ENCODE assay signal across 9 cellular contexts in genomic region chr11:14894657-14895598, GRCh38. TPM values are rescaled to one million over a fixed set of nuclear protein-coding genes. Genes with fewer than 3 reads are reported as not detected.
DNase-seq lines count a peak whose midpoint lies in the region; TF ChIP-seq lines count a peak whose summit lies in the region.
"Had no signal": no experiment of that assay in that cellular context is flagged by ENCODE, and none has a peak within 500 bp of the region (broad histone marks: within the 10 kb centered on the region; RNA-seq: fewer than 3 reads in every experiment).

No MANE protein-coding gene starts in this region.

- no peaks in the 10 kb centered on the region for H3K27me3 ChIP-seq in thyroid gland

- no peak overlapping the region for H3K27ac ChIP-seq in thyroid gland

- 68 to 71% methylated on average over 5 of the region's 5 CpGs for WGBS in thyroid gland, 2 donors

- in situ Hi-C loops in G401 (cut with HindIII; ENCODE audit: low sequenced_read_pairs), result no loop called here

- DNase-seq in GM03348 (ENCODE audit: low spot score) (peak; percentile 40), NOMO-1 (lab: John Stamatoyannopoulos, UW; ENCODE audit: unreplicated experiment in 2 of 2) (peak; percentile 88 to 92), dedifferentiated amniotic fluid mesenchymal stem cell (ENCODE audit: extremely low spot score) (peak; percentile 49), mucosa of gallbladder (ENCODE audit: low spot score) (peak; percentile 22), thyroid gland (no peak), amniotic stem cell (lab: John Stamatoyannopoulos, UW) (no peak), 8988T (no peak), G401 (ENCODE audit: low spot score) (no peak)

- TF ChIP-seq POLR2A in thyroid gland (IDR thresholded peaks at IDR 0.05), result no peak

- no peaks in the 10 kb centered on the region for H3K36me3 ChIP-seq in thyroid gland

- TF ChIP-seq CTCF in thyroid gland (IDR thresholded peaks at IDR 0.05), result no peak

- intact Hi-C loops in thyroid gland (cut with DNase I), result loop anchor here (5.0 kb wide), 1 partner anchor 373 kb away; the partner anchor contains the start of gene PSMA1

- H3K9me3 ChIP-seq in thyroid gland, result no peaks in the 10 kb centered on the region

- no peak overlapping the region for H3K4me3 ChIP-seq in thyroid gland (replicated peaks in 1 of 3)
- H3K4me3 ChIP-seq: coronary artery had no signal

- H3K4me1 ChIP-seq in thyroid gland, result peaks cover 5 to 7% of the 10 kb centered on the region in 2 donors

RNA-seq across cellular contexts. Expression of gene CYP2R1, which starts 2.9 kb away (rescaled TPM):
- total RNA-seq in mucosa of gallbladder, result 9.6 TPM
- 10 to 100 TPM; 10.2 to 24.1 (median 19.8) TPM for total RNA-seq in thyroid gland
- total RNA-seq in G401 (2014; rRNA removed; shearing (Covaris generic)), result 9.7 and 26.9 TPM in 2 replicates

Comparison
In these comparisons a context has a peak if more than half of its experiments do, and no peak if none do; other contexts are left out.
1. DNase-seq: peak in GM03348 (single experiment), NOMO-1 (2 of 2), dedifferentiated amniotic fluid mesenchymal stem cell (single experiment) and mucosa of gallbladder (single experiment); none in thyroid gland (0 of 2), amniotic stem cell (single experiment), 8988T (single experiment) and G401 (single experiment).